Comparison of ENCODE assay signal across 1 cellular context in the genomic region with DNA sequence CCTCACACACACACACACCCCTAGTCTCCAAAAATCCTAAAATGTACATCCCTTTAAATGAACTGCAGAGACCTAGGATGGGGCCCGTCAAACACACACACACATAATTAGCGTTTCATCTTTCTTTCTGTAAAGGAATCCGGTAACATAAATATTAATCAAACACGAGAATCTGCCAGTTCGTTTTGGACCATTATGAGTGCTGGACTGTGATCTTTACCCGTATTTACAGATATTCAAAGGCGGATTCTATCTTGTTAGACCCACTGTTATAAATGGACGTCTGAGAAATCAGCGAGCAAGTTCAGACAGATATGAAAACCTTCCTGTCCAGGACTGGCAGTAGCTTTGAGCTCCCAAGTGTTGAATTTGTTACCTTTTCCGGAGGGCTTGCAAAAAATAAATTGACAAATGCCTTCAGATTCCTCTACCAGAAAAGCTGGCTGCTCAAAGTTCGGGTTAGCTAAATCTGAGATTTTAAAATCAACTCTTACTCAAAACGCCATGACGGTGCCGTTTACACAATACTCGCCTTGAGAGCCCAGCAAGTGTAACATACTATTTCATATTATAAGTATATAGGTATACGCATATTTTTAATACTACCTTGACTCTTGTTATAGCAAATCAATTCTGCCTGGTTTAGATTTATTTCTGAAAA.
TF ChIP-seq lines count a peak whose summit lies in the region.

No MANE protein-coding gene starts in this region.

TF ChIP-seq in GM23338, 12 proteins besides CTCF, POLR2A, EP300 and RAD21 (continued from another document):
- TF ChIP-seq ZNF462 (CRISPR knock-in tag; IDR thresholded peaks at IDR 0.05) (no peak), POLR2AphosphoS5 (IDR thresholded peaks at IDR 0.05; ENCODE audit: low read depth) (no peak), EZH2phosphoT487 (IDR thresholded peaks at IDR 0.05; ENCODE audit: unreplicated experiment) (no peak), EZH2 (IDR thresholded peaks at IDR 0.05; ENCODE audit: low read depth, unreplicated experiment) (no peak), REST (IDR thresholded peaks at IDR 0.05; ENCODE audit: unreplicated experiment) (no peak), ETS1 (IDR thresholded peaks at IDR 0.05) (no peak), JUNB (IDR thresholded peaks at IDR 0.05; ENCODE audit: unreplicated experiment) (no peak), CREB1 (CRISPR knock-in tag; IDR thresholded peaks at IDR 0.05; ENCODE audit: low read depth) (no peak), ZNF331 (CRISPR knock-in tag; IDR thresholded peaks at IDR 0.05; ENCODE audit: low read depth) (no peak), NANOG (IDR thresholded peaks at IDR 0.05; ENCODE audit: borderline replicate concordance) (no peak), STAT1 (IDR thresholded peaks at IDR 0.05; ENCODE audit: unreplicated experiment) (no peak)
